In genomic region chr2:87396551-87397265, GRCh38 we compare ENCODE assay signal across 7 cellular contexts.
DNase-seq lines count a peak whose midpoint lies in the region; ATAC-seq, FAIRE-seq and TF ChIP-seq lines count a peak whose summit lies in the region.
"Not testable (repeated sequence)": the region's sequence is repeated elsewhere in the genome, so short reads cannot be mapped to it uniquely, and the experiment has no call there.

No MANE protein-coding gene starts in this region.

- H3K9me1 ChIP-seq in endothelial cell of umbilical vein (replicated peaks; ENCODE audit: control insufficient read depth, extremely low read depth, insufficient read depth, low read length): not testable (repeated sequence)

- H3K9ac ChIP-seq in endothelial cell of umbilical vein (replicated peaks; ENCODE audit: extremely low read depth, insufficient read depth, low read length): not testable (repeated sequence)

- H3K4me1 Mint-ChIP-seq in activated CD4-positive, alpha-beta T cell treated with anti-CD3 and anti-CD28 coated beads, Interleukin-2, amount 10 ng/mL, durations not matched to agents 24 days and 14 days: not testable (repeated sequence)

- H2AFZ ChIP-seq in endothelial cell of umbilical vein (ENCODE audit: low read depth, low read length): not testable (repeated sequence)

- WGBS in right cardiac atrium: 79% methylated on average over 9 of the region's 9 CpGs
- WGBS in sigmoid colon, 2 donors: 82 to 91% methylated on average over 9 of the region's 9 CpGs

- not testable (repeated sequence) for H3K9me3 Mint-ChIP-seq in activated CD4-positive, alpha-beta T cell treated with anti-CD3 and anti-CD28 coated beads, Interleukin-2, amount 10 ng/mL, durations not matched to agents 24 days and 14 days

- dilution Hi-C loops in endothelial cell of umbilical vein (cut with MboI; ENCODE audit: extremely low pct_ligation_motif_present, low sequenced_read_pairs): not testable (repeated sequence)

- H3K36me3 Mint-ChIP-seq in activated CD4-positive, alpha-beta T cell treated with anti-CD3 and anti-CD28 coated beads, Interleukin-2, amount 10 ng/mL, durations not matched to agents 24 days and 14 days (ENCODE audit: low read depth): not testable (repeated sequence)

- POLR2A ChIA-PET in RWPE1 (lab: Yijun Ruan, JAX; ENCODE audit: low non-redundant PET); endothelial cell of umbilical vein (lab: Charles Lee): not testable (repeated sequence)

- peak overlapping the region; percentile 63 for H3K27ac ChIP-seq in RWPE1
- H3K27ac ChIP-seq in endothelial cell of umbilical vein (ENCODE audit: insufficient read depth, low read depth, low read length); right cardiac atrium (ENCODE audit: low read length); lower lobe of right lung; sigmoid colon: not testable (repeated sequence)

- H3K27me3 Mint-ChIP-seq in activated CD4-positive, alpha-beta T cell treated with anti-CD3 and anti-CD28 coated beads, Interleukin-2, amount 10 ng/mL, durations not matched to agents 24 days and 14 days: not testable (repeated sequence)

- TF ChIP-seq POLR2A in endothelial cell of umbilical vein (IDR thresholded peaks at IDR 0.05; ENCODE audit: low read depth, low read length); sigmoid colon (IDR thresholded peaks at IDR 0.05): not testable (repeated sequence)

- H3K27ac Mint-ChIP-seq in activated CD4-positive, alpha-beta T cell treated with anti-CD3 and anti-CD28 coated beads, Interleukin-2, amount 10 ng/mL, durations not matched to agents 24 days and 14 days: not testable (repeated sequence)

- TF ChIP-seq EP300 in sigmoid colon (IDR thresholded peaks at IDR 0.05): not testable (repeated sequence)

- not testable (repeated sequence) for H3K4me2 ChIP-seq in endothelial cell of umbilical vein (ENCODE audit: insufficient read depth, low read length)

- not testable (repeated sequence) for BruUV-seq in endothelial cell of umbilical vein (replicated peaks; lab: Mats Ljungman, UMichigan)

- not testable (repeated sequence) for H3K36me3 ChIP-seq in endothelial cell of umbilical vein (ENCODE audit: control insufficient read depth in 2 of 2, extremely low read depth in 1 of 2, insufficient read depth in 2 of 2, low read length in 2 of 2); lower lobe of right lung; sigmoid colon

- not testable (repeated sequence) for H3K4me3 Mint-ChIP-seq in activated CD4-positive, alpha-beta T cell treated with anti-CD3 and anti-CD28 coated beads, Interleukin-2, amount 10 ng/mL, durations not matched to agents 24 days and 14 days

- not testable (repeated sequence) for H3K4me3 ChIP-seq in endothelial cell of umbilical vein (replicated peaks in 1 of 3; ENCODE audit: insufficient read depth in 1 of 3, low read depth in 1 of 3, low read length in 3 of 3); right cardiac atrium (ENCODE audit: low read length); lower lobe of right lung; sigmoid colon

- not testable (repeated sequence) for H3K27me3 ChIP-seq in endothelial cell of umbilical vein (ENCODE audit: control insufficient read depth in 2 of 2, insufficient read depth in 2 of 2, low read length in 2 of 2); right cardiac atrium (ENCODE audit: control insufficient read depth, insufficient read depth); lower lobe of right lung (ENCODE audit: low read depth); sigmoid colon

- not testable (repeated sequence) for ATAC-seq in right cardiac atrium, lower lobe of right lung

- CTCF ChIA-PET in RWPE1 (lab: Yijun Ruan, JAX); endothelial cell of umbilical vein (lab: Charles Lee): not testable (repeated sequence)

- TF ChIP-seq CTCF in RWPE1 (conservative IDR thresholded peaks at IDR 0.05; ENCODE audit: low read depth); endothelial cell of umbilical vein (IDR thresholded peaks at IDR 0.05; ENCODE audit: extremely low read depth in 1 of 2, insufficient read depth in 1 of 2, low read depth in 1 of 2, low read length in 2 of 2); lower lobe of right lung (IDR thresholded peaks at IDR 0.05); sigmoid colon (IDR thresholded peaks at IDR 0.05): not testable (repeated sequence)

- H3K4me1 ChIP-seq in endothelial cell of umbilical vein (ENCODE audit: control insufficient read depth, extremely low read depth, insufficient read depth, low read length); right cardiac atrium (ENCODE audit: control insufficient read depth, insufficient read depth, low read length); lower lobe of right lung; sigmoid colon: not testable (repeated sequence)

- DNase-seq in RWPE1 (ENCODE audit: low spot score); endothelial cell of umbilical vein (ENCODE audit: low read depth, low spot score); urothelium cell line (ENCODE audit: low spot score): not testable (repeated sequence)
- DNase-seq in activated CD4-positive, alpha-beta T cell treated with anti-CD3 and anti-CD28 coated beads, Interleukin-2, amount 10 ng/mL, durations not matched to agents 24 days and 14 days: peak; percentile 49
- DNase-seq in right cardiac atrium (peak in 2 of 3 donors; percentile 42 to 53), lower lobe of right lung (peak; percentile 25), sigmoid colon (peak; percentile 71)

- H4K20me1 ChIP-seq in endothelial cell of umbilical vein (replicated peaks; ENCODE audit: control insufficient read depth, extremely low read depth, insufficient read depth, low read length): not testable (repeated sequence)

- intact Hi-C loops in activated CD4-positive, alpha-beta T cell treated with anti-CD3 and anti-CD28 coated beads, Interleukin-2, amount 10 ng/mL, durations not matched to agents 24 days and 14 days (cut with micrococcal nuclease); endothelial cell of umbilical vein (cut with micrococcal nuclease); right cardiac atrium (cut with DNase I); lower lobe of right lung (cut with DNase I); sigmoid colon (cut with DNase I): not testable (repeated sequence)

- not testable (repeated sequence) for H3K79me2 ChIP-seq in endothelial cell of umbilical vein (ENCODE audit: control insufficient read depth, insufficient read depth, low read length)

- peak; percentile 66 for FAIRE-seq in endothelial cell of umbilical vein (lab: Jason Lieb, UNC)
- peak; percentile 100 for FAIRE-seq in urothelium cell line (lab: Jason Lieb, UNC)

- H3K9me3 ChIP-seq in endothelial cell of umbilical vein (replicated peaks; ENCODE audit: control insufficient read depth, insufficient read depth, low read length); right cardiac atrium (ENCODE audit: control insufficient read depth, low read length); lower lobe of right lung; sigmoid colon: not testable (repeated sequence)
